ENCODE assay signal across 24 cellular contexts in the genomic region with DNA sequence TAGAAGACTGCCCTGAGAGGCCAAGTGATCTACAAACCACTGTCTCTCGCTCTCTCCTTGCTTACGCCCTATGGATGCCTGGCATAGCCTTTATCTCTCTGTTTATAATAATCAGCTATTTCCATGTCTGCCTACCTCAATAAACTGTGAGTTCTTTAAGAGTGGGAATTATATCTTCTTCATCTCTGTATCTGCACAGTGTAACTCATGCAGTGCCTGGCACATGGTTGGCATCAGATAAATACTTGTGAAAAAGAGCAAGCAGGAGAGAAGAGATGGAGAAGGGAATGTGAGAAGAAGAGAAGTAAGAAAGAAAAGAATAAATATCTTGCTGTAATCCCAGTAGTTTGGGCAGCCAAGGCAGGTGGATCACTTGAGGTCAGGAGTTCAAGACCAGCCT.
DNase-seq lines count a peak whose midpoint lies in the region; ATAC-seq, FAIRE-seq and TF ChIP-seq lines count a peak whose summit lies in the region.
"Had no signal": no experiment of that assay in that cellular context is flagged by ENCODE, and none has a peak within 500 bp of the region (broad histone marks: within the 10 kb centered on the region; RNA-seq: fewer than 3 reads in every experiment).

No MANE protein-coding gene starts in this region.

- peaks cover 6% of the 10 kb centered on the region for H3K27me3 Mint-ChIP-seq in GM23338 (ENCODE audit: insufficient read depth, low read depth, poor library complexity)
- peaks cover 4% of the 10 kb centered on the region for H3K27me3 Mint-ChIP-seq in neural progenitor cell (ENCODE audit: insufficient read depth, low read depth)

- no peak overlapping the region for H2BK12ac ChIP-seq in trophoblast cell (ENCODE audit: low read length)

- H3K79me2 ChIP-seq in GM23338 (replicated peaks; ENCODE audit: insufficient read depth) (no peaks in the 10 kb centered on the region), SK-N-SH (ENCODE audit: insufficient read depth) (no peaks in the 10 kb centered on the region), neural progenitor cell (ENCODE audit: low read depth) (no peaks in the 10 kb centered on the region), trophoblast cell (ENCODE audit: control insufficient read depth, insufficient read depth, low read length, poor library complexity) (no peaks in the 10 kb centered on the region)

- no peak overlapping the region for H3K27ac ChIP-seq in GM23338 (ENCODE audit: low read depth)
- peak overlapping the region in 1 of 2 experiments; percentile 65; a peak in 2 of 4 replicates for H3K27ac ChIP-seq in SK-N-SH (ENCODE audit: low read depth in 2 of 2, low read length in 1 of 2)
- H3K27ac ChIP-seq in muscle layer of colon (ENCODE audit: low read depth, low read length) = peak overlapping the region; percentile 49
- H3K27ac ChIP-seq in neural progenitor cell = no peak overlapping the region
- H3K27ac ChIP-seq in trophoblast cell (ENCODE audit: low read depth, low read length) = no peak overlapping the region
- H3K27ac ChIP-seq: 22Rv1; A549; BLaER1 treated with 17β-estradiol and CSF1 and Interleukin-3, amounts not matched to agents 10 nM and 100 nM; C4-2B had no signal

- H4K91ac ChIP-seq in trophoblast cell (ENCODE audit: low read depth, low read length) = no peak overlapping the region

- H3K36me3 ChIP-seq in GM23338 (ENCODE audit: insufficient read depth) (no peaks in the 10 kb centered on the region), SK-N-SH (replicated peaks in 1 of 2; ENCODE audit: control insufficient read depth in 1 of 2, insufficient read depth in 2 of 2, low read length in 1 of 2) (no peaks in the 10 kb centered on the region), muscle layer of colon (ENCODE audit: insufficient read depth, low read length) (no peaks in the 10 kb centered on the region), neural progenitor cell (no peaks in the 10 kb centered on the region), trophoblast cell (ENCODE audit: control insufficient read depth in 1 of 2, insufficient read depth in 2 of 2, low read length in 2 of 2) (no peaks in the 10 kb centered on the region)
- H3K36me3 ChIP-seq: BLaER1 treated with 17β-estradiol and CSF1 and Interleukin-3, amounts not matched to agents 10 nM and 100 nM had no signal

- TF ChIP-seq EP300 in SK-N-SH (IDR thresholded peaks at IDR 0.05; ENCODE audit: borderline replicate concordance in 1 of 2, low read depth in 1 of 2, low read length in 1 of 2) = peak in 1 of 2 experiments; percentile 93; a peak in 2 of 4 replicates

- 79% methylated on average over 2 of the region's 2 CpGs for WGBS in SK-N-SH (ENCODE audit: low lambda C conversion rate)
- WGBS in trophoblast cell (ENCODE audit: extremely low coverage, insufficient coverage, insufficient read length) = no CpG with 5 or more reads among the region's 2 CpGs

- H3K9me3 Mint-ChIP-seq in GM23338 (peaks cover 6% of the 10 kb centered on the region; the same call in 1 of the 3 replicates), neural progenitor cell (peaks cover 6% of the 10 kb centered on the region)
- H3K9me3 Mint-ChIP-seq: CD4-positive, alpha-beta T cell; CD8-positive, alpha-beta T cell had no signal

- H3F3A ChIP-seq in GM23338 (replicated peaks; ENCODE audit: low read depth) = no peaks in the 10 kb centered on the region
- H3F3A ChIP-seq in SK-N-SH (replicated peaks; ENCODE audit: insufficient read depth) = no peaks in the 10 kb centered on the region
- H3F3A ChIP-seq in neural progenitor cell (ENCODE audit: low read depth) = no peaks in the 10 kb centered on the region

- no peak for ATAC-seq in GM23338
- ATAC-seq: A549; CD8-positive, alpha-beta T cell had no signal

- H3K4me3 Mint-ChIP-seq in GM23338 = no peak overlapping the region
- no peak overlapping the region for H3K4me3 Mint-ChIP-seq in neural progenitor cell
- H3K4me3 Mint-ChIP-seq: B cell; CD4-positive, alpha-beta T cell; CD8-positive, alpha-beta T cell had no signal

- H3K36me3 Mint-ChIP-seq in GM23338 (ENCODE audit: low read depth) (no peaks in the 10 kb centered on the region), neural progenitor cell (no peaks in the 10 kb centered on the region)
- H3K36me3 Mint-ChIP-seq: CD8-positive, alpha-beta T cell had no signal

- H2AK5ac ChIP-seq in trophoblast cell (ENCODE audit: low read length) = no peak overlapping the region

- TF ChIP-seq CTCF in GM23338 (conservative IDR thresholded peaks at IDR 0.05; ENCODE audit: low read depth in 2 of 2) (no peak), SK-N-SH (IDR thresholded peaks at IDR 0.05) (no peak), neural progenitor cell (IDR thresholded peaks at IDR 0.05) (no peak)

- H3K4me1 ChIP-seq in GM23338 (ENCODE audit: insufficient read depth) = no peaks in the 10 kb centered on the region
- peaks cover 0 to 20% of the 10 kb centered on the region in 2 experiments; a peak in 1 of 4 replicates for H3K4me1 ChIP-seq in SK-N-SH (ENCODE audit: control insufficient read depth in 1 of 2, insufficient read depth in 2 of 2, low read depth in 1 of 2, low read length in 1 of 2)
- H3K4me1 ChIP-seq in muscle layer of colon (ENCODE audit: insufficient read depth, low read length) = peaks cover 22% of the 10 kb centered on the region
- H3K4me1 ChIP-seq in neural progenitor cell = no peaks in the 10 kb centered on the region
- peaks cover 0 to 6% of the 10 kb centered on the region in 2 experiments for H3K4me1 ChIP-seq in trophoblast cell (ENCODE audit: control insufficient read depth in 1 of 2, insufficient read depth in 2 of 2, low read length in 2 of 2)
- H3K4me1 ChIP-seq: BLaER1 treated with 17β-estradiol and CSF1 and Interleukin-3, amounts not matched to agents 10 nM and 100 nM; Caco-2 had no signal

- H3K79me1 ChIP-seq in trophoblast cell (ENCODE audit: low read length) = no peaks in the 10 kb centered on the region

- H3K9me2 ChIP-seq in GM23338 (ENCODE audit: insufficient read depth) = peaks cover 4% of the 10 kb centered on the region; the same call in 1 of the 2 replicates
- H3K9me2 ChIP-seq in SK-N-SH = no peaks in the 10 kb centered on the region

- H2BK5ac ChIP-seq in trophoblast cell (ENCODE audit: low read depth, low read length, poor library complexity) = no peak overlapping the region

- 0 out of 2 replicates have a peak overlapping the region, but pooled peaks have one; percentile 59 for H2AFZ ChIP-seq in GM23338
- no peak overlapping the region for H2AFZ ChIP-seq in SK-N-SH (ENCODE audit: low read depth)
- no peak overlapping the region for H2AFZ ChIP-seq in neural progenitor cell (replicated peaks)
- no peak overlapping the region for H2AFZ ChIP-seq in trophoblast cell (ENCODE audit: insufficient read depth, low read length, poor library complexity)

- H3K4ac ChIP-seq in trophoblast cell (ENCODE audit: low read depth, low read length) = no peak overlapping the region

- no peak overlapping the region for H4K12ac ChIP-seq in trophoblast cell (ENCODE audit: low read depth, low read length)

- POLR2A ChIA-PET in SK-N-SH (lab: Yijun Ruan, JAX) = interaction anchor here (2.4 kb wide), 1 partner anchor 30 kb away, joined by 8 read pairs; no protein-coding TSS in a partner anchor

- H3K23ac ChIP-seq in trophoblast cell (ENCODE audit: low read length) = no peak overlapping the region

- H3K9ac ChIP-seq in SK-N-SH = no peak overlapping the region
- no peak overlapping the region for H3K9ac ChIP-seq in muscle layer of colon (ENCODE audit: low read length)
- no peak overlapping the region for H3K9ac ChIP-seq in neural progenitor cell
- H3K9ac ChIP-seq in trophoblast cell (ENCODE audit: low read length) = no peak overlapping the region
- H3K9ac ChIP-seq: BLaER1 treated with 17β-estradiol and CSF1 and Interleukin-3, amounts not matched to agents 10 nM and 100 nM had no signal

- no peaks in the 10 kb centered on the region for H4K20me1 ChIP-seq in GM23338 (replicated peaks; ENCODE audit: insufficient read depth)
- H4K20me1 ChIP-seq in SK-N-SH (ENCODE audit: insufficient read depth) = no peaks in the 10 kb centered on the region
- no peaks in the 10 kb centered on the region for H4K20me1 ChIP-seq in neural progenitor cell (ENCODE audit: low read depth)
- H4K20me1 ChIP-seq: BLaER1 treated with 17β-estradiol and CSF1 and Interleukin-3, amounts not matched to agents 10 nM and 100 nM had no signal

- H3K9me3 ChIP-seq in SK-N-SH (no peaks in the 10 kb centered on the region), muscle layer of colon (ENCODE audit: low read length) (no peaks in the 10 kb centered on the region), neural progenitor cell (ENCODE audit: low read depth) (no peaks in the 10 kb centered on the region), trophoblast cell (ENCODE audit: insufficient read depth, low read depth, low read length) (no peaks in the 10 kb centered on the region)
- H3K9me3 ChIP-seq: A549; BLaER1 treated with 17β-estradiol and CSF1 and Interleukin-3, amounts not matched to agents 10 nM and 100 nM; Caco-2 had no signal

- H3K27ac Mint-ChIP-seq in GM23338 (no peak overlapping the region), neural progenitor cell (no peak overlapping the region)
- H3K27ac Mint-ChIP-seq: B cell; CD4-positive, alpha-beta T cell; CD8-positive, alpha-beta T cell had no signal

- H3K18ac ChIP-seq in trophoblast cell (ENCODE audit: low read length) = no peak overlapping the region

- H3K4me1 Mint-ChIP-seq in GM23338 (peaks cover 4% of the 10 kb centered on the region), neural progenitor cell (peaks cover 9% of the 10 kb centered on the region)
- H3K4me1 Mint-ChIP-seq: B cell had no signal

- TF ChIP-seq RAD21 in SK-N-SH (IDR thresholded peaks at IDR 0.05; ENCODE audit: low read length) = peak; percentile 12; the same call in 1 of the 2 replicates

- no peak overlapping the region for H3K14ac ChIP-seq in trophoblast cell (ENCODE audit: low read length)

- CTCF ChIA-PET in SK-N-SH (lab: Yijun Ruan, JAX) = interaction anchor here (2.3 kb wide), 1 partner anchor 113 kb away, joined by 10 read pairs; no protein-coding TSS in a partner anchor

- DNase-seq in GM23338 (ENCODE audit: low spot score) (no peak), SK-N-SH (peak; percentile 43), amniotic epithelial cell (ENCODE audit: low read depth) (peak; percentile 46), neural progenitor cell (ENCODE audit: low spot score) (no peak), GM19239 (ENCODE audit: insufficient read length, low spot score) (no peak), trophoblast cell (no peak), DMS 273 (lab: John Stamatoyannopoulos, UW; ENCODE audit: unreplicated experiment) (no peak)
- DNase-seq: AML-193; Caco-2; Calu3; CD4-positive, alpha-beta T cell; CD8-positive, alpha-beta T cell; DMS 273 treated with DMSO at 0.1 percent for 48 hours; DMS79 treated with DMSO at 0.1 percent for 48 hours; GF-D8 had no signal

- H3K27me3 ChIP-seq in GM23338 (ENCODE audit: insufficient read depth) = no peaks in the 10 kb centered on the region
- no peaks in the 10 kb centered on the region for H3K27me3 ChIP-seq in SK-N-SH (ENCODE audit: insufficient read depth)
- H3K27me3 ChIP-seq in muscle layer of colon (ENCODE audit: control insufficient read depth in 1 of 2, insufficient read depth in 2 of 2, low read length in 2 of 2) = no peaks in the 10 kb centered on the region
- no peaks in the 10 kb centered on the region for H3K27me3 ChIP-seq in neural progenitor cell
- H3K27me3 ChIP-seq in trophoblast cell (ENCODE audit: insufficient read depth, low read length) = no peaks in the 10 kb centered on the region
- H3K27me3 ChIP-seq: BLaER1 treated with 17β-estradiol and CSF1 and Interleukin-3, amounts not matched to agents 10 nM and 100 nM had no signal

- no peak for FAIRE-seq in GM19239 (lab: Jason Lieb, UNC)
- FAIRE-seq: A549, D721Med, G401.6, GM12891 had no signal

- H3K4me3 ChIP-seq in GM23338 = no peak overlapping the region
- no peak overlapping the region for H3K4me3 ChIP-seq in SK-N-SH (ENCODE audit: low read depth in 2 of 2, low read length in 1 of 2)
- no peak overlapping the region for H3K4me3 ChIP-seq in muscle layer of colon (ENCODE audit: low read depth in 1 of 2, low read length in 2 of 2)
- H3K4me3 ChIP-seq in neural progenitor cell = no peak overlapping the region
- H3K4me3 ChIP-seq in trophoblast cell (ENCODE audit: low read depth, low read length) = no peak overlapping the region
- H3K4me3 ChIP-seq: A549; BLaER1 treated with 17β-estradiol and CSF1 and Interleukin-3, amounts not matched to agents 10 nM and 100 nM had no signal

- no peak overlapping the region for H2BK120ac ChIP-seq in trophoblast cell (ENCODE audit: insufficient read depth, low read length, poor library complexity)

- H4K8ac ChIP-seq in trophoblast cell (ENCODE audit: low read depth, low read length) = no peak overlapping the region

- H3K4me2 ChIP-seq in GM23338 (no peak overlapping the region), SK-N-SH (no peak overlapping the region), neural progenitor cell (no peak overlapping the region), trophoblast cell (ENCODE audit: low read length) (no peak overlapping the region)
- H3K4me2 ChIP-seq: A549; BLaER1 treated with 17β-estradiol and CSF1 and Interleukin-3, amounts not matched to agents 10 nM and 100 nM had no signal

Comparison
In these comparisons a context has a peak if more than half of its experiments do, and no peak if none do; other contexts are left out.
1. DNase-seq: peak in SK-N-SH (single experiment) and amniotic epithelial cell (single experiment); none in GM23338 (single experiment), neural progenitor cell (single experiment), GM19239 (single experiment), trophoblast cell (0 of 2) and DMS 273 (single experiment).